21 cellular contexts compared by ENCODE assay signal in the genomic region with DNA sequence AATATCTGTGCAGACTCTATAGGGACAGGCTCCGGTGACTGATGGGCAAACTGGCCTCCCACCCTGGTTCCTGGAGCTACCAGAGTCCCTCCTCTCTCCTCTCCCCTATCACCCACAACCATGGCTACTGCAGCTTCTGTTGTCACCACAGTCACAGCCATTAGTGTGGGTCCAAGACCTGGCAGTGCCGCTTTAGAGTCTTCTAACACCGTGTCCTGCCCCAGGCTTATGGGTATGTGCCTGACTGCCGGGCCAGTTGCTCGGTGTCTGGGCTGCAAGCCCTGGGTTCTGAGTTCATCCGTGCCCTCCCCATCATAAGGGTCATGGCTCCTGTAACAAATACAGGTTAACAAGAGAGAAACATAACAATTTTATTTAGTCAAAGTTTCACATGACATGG.
"Had no signal": no experiment of that assay in that cellular context is flagged by ENCODE, and none has a peak within 500 bp of the region (broad histone marks: within the 10 kb centered on the region; RNA-seq: fewer than 3 reads in every experiment).

No MANE protein-coding gene starts in this region.

- H3K9me3 ChIP-seq: MG63, SJSA1, SK-N-SH had no signal

- H3K27ac ChIP-seq: RWPE1, SJSA1 had no signal

- ATAC-seq: HepG2 had no signal

- H3K27me3 ChIP-seq: MG63, SJSA1 had no signal

- H3K9ac ChIP-seq: SK-N-SH had no signal

- DNase-seq: IMR-90, Karpas-422, KG1, MG63, NCI-H1092 treated with DMSO at 0.1 percent for 48 hours, NCI-H1436, NCI-H187, NCI-H2029, NCI-H2081 treated with DMSO at 0.1 percent for 48 hours, NCI-H2171, NCI-H226, NCI-H446, NCI-H510A, NCI-H524 treated with DMSO at 0.1 percent for 48 hours, NCI-H69, NCI-H774, SIG-M5, SK-N-SH had no signal

- H3K4me2 ChIP-seq: SK-N-SH had no signal

- H3K9me2 ChIP-seq: SK-N-SH had no signal

- H3K4me3 ChIP-seq: MG63, SJSA1 had no signal
